Comparison of ENCODE assay signal across 13 cellular contexts in the genomic region with DNA sequence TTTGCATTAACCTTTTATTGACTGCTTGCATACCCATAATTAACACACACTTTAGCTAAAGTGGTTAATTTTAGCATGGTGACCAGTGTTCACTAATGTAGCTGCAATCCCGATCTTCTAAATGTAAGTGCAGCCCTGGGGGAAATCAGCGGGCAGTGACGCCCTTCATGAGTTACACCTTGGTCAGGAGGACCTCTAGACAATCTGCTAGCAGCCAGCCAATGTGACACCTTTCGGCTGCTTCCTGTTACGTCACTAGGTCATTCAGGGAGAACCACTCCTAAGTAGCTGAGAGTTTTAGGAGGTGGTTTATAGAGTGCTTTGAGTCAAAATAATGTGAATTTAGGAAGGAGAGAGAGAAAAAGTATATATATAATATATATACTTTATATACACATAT.
"Had no signal": no experiment of that assay in that cellular context is flagged by ENCODE, and none has a peak within 500 bp of the region (broad histone marks: within the 10 kb centered on the region; RNA-seq: fewer than 3 reads in every experiment).

No MANE protein-coding gene starts in this region.

- ATAC-seq: activated T-helper 17 cell treated with anti-CD3 and anti-CD28 coated beads, Interleukin-2, amount 50 U/mL, for 72 hours; left lung; stimulated activated memory B cell treated with anti-CD40 and anti-IgM and Interleukin-4, amounts not matched to agents 10 μg/mL and 1 μg/mL and 100 μg/mL, for 72 hours had no signal

- DNase-seq: activated CD4-positive, alpha-beta T cell treated with anti-CD3 and anti-CD28 coated beads, Interleukin-2, amount 50 U/mL, for 48 hours; activated naive CD4-positive, alpha-beta T cell treated with Interleukin-2 at 50 U/mL for 16 hours; anterior cingulate cortex; brain microvascular endothelial cell; cortex of kidney; effector CD4-positive, alpha-beta T cell; esophagus squamous epithelium; left lung; mammary epithelial cell; naive B cell; T1000 had no signal
